Comparison of ENCODE assay signal across 27 cellular contexts in the genomic region with DNA sequence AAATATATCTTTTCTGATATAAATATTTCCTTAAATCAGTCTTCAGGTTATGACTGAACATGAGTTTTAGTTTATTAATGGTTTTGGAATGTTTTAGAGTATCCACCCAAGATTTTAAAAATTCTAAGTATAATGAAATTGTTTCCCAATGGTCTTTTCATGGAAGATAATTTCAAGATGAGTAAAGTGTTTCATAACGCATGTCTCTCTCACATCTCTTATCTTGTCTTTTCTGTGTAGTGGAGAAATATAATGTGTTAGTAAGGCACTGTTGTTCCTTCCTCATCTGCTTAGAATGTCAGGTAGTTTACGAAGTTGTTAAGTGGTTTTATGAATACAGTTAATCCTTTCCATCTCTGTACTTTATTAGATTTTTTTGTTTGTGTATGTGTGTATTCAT.
"Had no signal": no experiment of that assay in that cellular context is flagged by ENCODE, and none has a peak within 500 bp of the region (broad histone marks: within the 10 kb centered on the region; RNA-seq: fewer than 3 reads in every experiment).

No MANE protein-coding gene starts in this region.

- ATAC-seq: activated naive CD4-positive, alpha-beta T cell treated with anti-CD3 and anti-CD28 coated beads, Interleukin-2, amount 50 U/mL, for 72 hours; effector memory CD8-positive, alpha-beta T cell; left lobe of liver; lower lobe of right lung; mucosa of descending colon; right lobe of liver; stimulated activated effector memory CD8-positive, alpha-beta T cell treated with anti-CD3 and anti-CD28 coated beads, Interleukin-12 subunit alpha, Interleukin-12 subunit beta, amount 100 ng/mL, for 72 hours; stimulated activated naive CD8-positive, alpha-beta T cell treated with anti-CD3 and anti-CD28 coated beads, Interleukin-15, amount 100 ng/mL, for 72 hours had no signal

- FAIRE-seq: endothelial cell of umbilical vein had no signal

- H3K4me3 ChIP-seq: adrenal gland, breast epithelium, colonic mucosa, dorsolateral prefrontal cortex, esophagus muscularis mucosa, lower lobe of right lung, mucosa of descending colon, right lobe of liver, suprapubic skin, transverse colon, uterus had no signal

- H3K9me3 ChIP-seq: adrenal gland, breast epithelium, colonic mucosa, esophagus muscularis mucosa, lower lobe of right lung, mucosa of descending colon, right lobe of liver, suprapubic skin, transverse colon, uterus had no signal

- DNase-seq: activated CD4-positive, CD25-positive, alpha-beta regulatory T cell treated with anti-CD3 and anti-CD28 coated beads, Interleukin-2, amount 50 U/mL, for 72 hours; activated gamma-delta T cell treated with Interleukin-2 at 50 U/mL for 16 hours; activated T-cell treated with anti-CD3 and anti-CD28 coated beads, Interleukin-2, amount 50 U/mL, for 1 hour; adrenal gland; colonic mucosa; dorsolateral prefrontal cortex; effector memory CD8-positive, alpha-beta T cell; lower lobe of right lung; mesendoderm; mucosa of descending colon; naive B cell; occipital lobe; posterior cingulate gyrus; right lobe of liver; small intestine; stimulated activated CD4-positive, alpha-beta T cell treated with anti-CD3 and anti-CD28 coated beads, Interleukin-2, amount 100 ng/mL, for 24 hours; stimulated activated naive CD8-positive, alpha-beta T cell treated with anti-CD3 and anti-CD28 coated beads, Interleukin-15, amount 100 ng/mL, for 72 hours; transverse colon; uterus had no signal

- H3K4me1 ChIP-seq: breast epithelium, colonic mucosa, esophagus muscularis mucosa, lower lobe of right lung, right lobe of liver, transverse colon, uterus had no signal

- H3K27me3 ChIP-seq: adrenal gland, breast epithelium, colonic mucosa, dorsolateral prefrontal cortex, esophagus muscularis mucosa, right lobe of liver, suprapubic skin, transverse colon, uterus had no signal

- H3K27ac ChIP-seq: adrenal gland, breast epithelium, colonic mucosa, dorsolateral prefrontal cortex, esophagus muscularis mucosa, lower lobe of right lung, right lobe of liver, suprapubic skin, uterus, VCaP had no signal

- H3K36me3 ChIP-seq: adrenal gland, breast epithelium, colonic mucosa, esophagus muscularis mucosa, lower lobe of right lung, right lobe of liver, suprapubic skin, transverse colon, uterus had no signal
